In the genomic region with DNA sequence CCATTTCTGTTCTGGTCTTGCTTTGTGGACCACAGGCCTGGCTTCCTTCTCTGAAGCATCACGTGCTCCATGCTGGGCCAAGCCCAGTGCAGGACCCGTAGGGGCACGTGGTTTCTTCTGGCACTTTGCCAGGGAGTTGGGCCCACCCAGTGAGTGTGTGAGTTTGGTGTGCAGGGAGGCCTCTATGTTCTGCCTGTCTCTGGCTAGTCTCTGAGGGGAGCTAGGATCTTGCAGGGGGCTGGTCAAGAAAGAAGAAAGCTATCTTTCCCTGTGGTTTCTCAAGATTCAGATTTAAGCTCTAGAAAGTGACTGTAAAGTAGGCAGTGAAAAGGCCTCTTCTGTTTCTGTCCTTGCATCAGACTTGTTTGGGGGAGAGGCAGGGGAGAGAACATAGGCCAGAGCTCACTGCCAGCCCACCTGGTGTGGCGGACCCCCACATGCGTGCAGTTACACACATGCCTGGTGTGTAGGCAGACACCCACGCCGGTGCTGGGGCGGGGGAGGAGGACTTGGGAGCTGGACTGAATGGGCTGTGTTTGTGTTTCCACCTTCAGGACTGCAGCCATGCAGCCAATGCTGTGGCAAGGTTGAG, we compare ENCODE assay signal across 8 cellular contexts. TPM values are rescaled to one million over a fixed set of nuclear protein-coding genes. Genes with fewer than 3 reads are reported as not detected.
DNase-seq lines count a peak whose midpoint lies in the region; ATAC-seq, FAIRE-seq and TF ChIP-seq lines count a peak whose summit lies in the region.

No MANE protein-coding gene starts in this region.

- no peak for TF ChIP-seq CTCF in adrenal gland (IDR thresholded peaks at IDR 0.05)
- no peak for TF ChIP-seq CTCF in keratinocyte (optimal IDR thresholded peaks at IDR 0.05 in 1 of 3, IDR thresholded peaks at IDR 0.05 in 1 of 3, conservative IDR thresholded peaks at IDR 0.05 in 1 of 3; ENCODE audit: extremely low read depth in 1 of 3, insufficient read depth in 2 of 3, low read length in 3 of 3)

- DNase-seq in AG20443 (ENCODE audit: low spot score), result peak; percentile 54
- DNase-seq in LHCN-M2 (ENCODE audit: low read depth), result peak; percentile 76
- peak in 5 of 7 donors; percentile 43 to 77 (median 62) for DNase-seq in adrenal gland
- DNase-seq in keratinocyte (ENCODE audit: low read depth, low spot score), result no peak
- DNase-seq in stimulated activated naive CD8-positive, alpha-beta T cell treated with anti-CD3 and anti-CD28 coated beads, Interleukin-15, Interleukin-2, amounts not matched to agents 100 U/mL and 50 U/mL, for 24 hours, result peak; percentile 77
- DNase-seq in NCI-H1048 (lab: John Stamatoyannopoulos, UW), result no peak
- no peak for DNase-seq in AML-193 (lab: John Stamatoyannopoulos, UW)
- no peak for DNase-seq in NCI-H2029 (lab: John Stamatoyannopoulos, UW)

- dilution Hi-C loops in keratinocyte (cut with MboI; ENCODE audit: extremely low pct_ligation_motif_present, low sequenced_read_pairs), result no loop called here

- peak overlapping the region; percentile 18 for H3K9ac ChIP-seq in keratinocyte (ENCODE audit: control insufficient read depth, extremely low read depth, insufficient read depth, low read length)

- peaks cover 76% of the 10 kb centered on the region for H3K79me2 ChIP-seq in keratinocyte (ENCODE audit: control insufficient read depth, insufficient read depth, low read length)

- H3K9me3 ChIP-seq in adrenal gland (replicated peaks in 1 of 3) (no peaks in the 10 kb centered on the region), keratinocyte (ENCODE audit: control insufficient read depth, low read depth, low read length) (no peaks in the 10 kb centered on the region)

- 31 to 46% (median 37%) methylated on average over 7 to 8 of the region's 8 CpGs for WGBS in adrenal gland, 4 donors

- H4K20me1 ChIP-seq in keratinocyte (ENCODE audit: control insufficient read depth, extremely low read depth, insufficient read depth, low read length), result peaks cover 6% of the 10 kb centered on the region

- peaks cover 49 to 77% of the 10 kb centered on the region in 2 donors for H3K4me1 ChIP-seq in adrenal gland (replicated peaks in 1 of 2)
- peaks cover 64% of the 10 kb centered on the region for H3K4me1 ChIP-seq in keratinocyte (ENCODE audit: control insufficient read depth, extremely low read depth, insufficient read depth, low read length)

- H2AFZ ChIP-seq in keratinocyte (ENCODE audit: control insufficient read depth, low read length), result no peak overlapping the region

- peak; percentile 32 for FAIRE-seq in keratinocyte (lab: Jason Lieb, UNC)

- TF ChIP-seq POLR2A in adrenal gland (IDR thresholded peaks at IDR 0.05), result no peak

- H3K27ac ChIP-seq in adrenal gland, result peak overlapping the region in 1 of 5 donors; percentile 53
- peak overlapping the region; percentile 29 for H3K27ac ChIP-seq in keratinocyte (ENCODE audit: control insufficient read depth, insufficient read depth, low read length)

- H3K9me1 ChIP-seq in keratinocyte (ENCODE audit: control insufficient read depth, extremely low read depth, insufficient read depth, low read length), result peaks cover 8% of the 10 kb centered on the region

- H3K4me3 ChIP-seq in adrenal gland, result no peak overlapping the region
- H3K4me3 ChIP-seq in keratinocyte (ENCODE audit: control insufficient read depth in 2 of 3, extremely low read depth in 1 of 3, insufficient read depth in 2 of 3, low read depth in 1 of 3, low read length in 3 of 3), result no peak overlapping the region

- peak overlapping the region; percentile 81 for H3K4me2 ChIP-seq in keratinocyte (ENCODE audit: control insufficient read depth, extremely low read depth, insufficient read depth, low read depth, low read length)

- H3K27me3 ChIP-seq in adrenal gland (no peaks in the 10 kb centered on the region), keratinocyte (ENCODE audit: control insufficient read depth, extremely low read depth, insufficient read depth, low read length) (no peaks in the 10 kb centered on the region)

- peak; percentile 51 for ATAC-seq in stimulated activated naive CD8-positive, alpha-beta T cell treated with anti-CD3 and anti-CD28 coated beads, Interleukin-15, Interleukin-2, amounts not matched to agents 100 U/mL and 50 U/mL, for 24 hours

- H3K36me3 ChIP-seq in adrenal gland (replicated peaks in 1 of 2) (peaks cover 0 to 9% of the 10 kb centered on the region in 2 donors), keratinocyte (ENCODE audit: control insufficient read depth in 2 of 2, extremely low read depth in 1 of 2, insufficient read depth in 2 of 2, low read length in 2 of 2) (peaks cover 30 to 44% of the 10 kb centered on the region in 2 experiments)

- intact Hi-C loops in adrenal gland (cut with DNase I), result no loop called here

RNA-seq across cellular contexts. Expression of a gene that starts 11.8 kb away (rescaled TPM):
- total RNA-seq in LHCN-M2 (2014; rRNA removed) (299 and 362 TPM in 2 replicates), adrenal gland (100 to 1,000 TPM in 5 of 8 donors, 10 to 100 TPM in 3; 73.4 to 123 (median 104) TPM)
- polyA plus RNA-seq in LHCN-M2 (2012), result 456 TPM
- polyA plus RNA-seq in adrenal gland (10 to 100 TPM; 36.3 to 65.1 (median 43.3) TPM), keratinocyte (72.5 to 117 TPM (median 88.1 TPM) in 3 replicates)
- polyA plus RNA-seq in keratinocyte (2011; ENCODE audit: low read depth), result 60.3 TPM
- polyA plus RNA-seq in keratinocyte (2011; cell fraction: cytosol; rRNA removed), result 84.7 and 110 TPM in 2 replicates
- polyA plus RNA-seq in keratinocyte (2011; cell fraction: nucleus; rRNA removed), result 103 and 116 TPM in 2 replicates
- polyA plus RNA-seq in keratinocyte (2012; ENCODE audit: low replicate concordance), result 51.4 and 174 TPM in 2 replicates
- 134 to 233 TPM (median 138 TPM) in 3 replicates for polyA minus RNA-seq in keratinocyte
- 335 TPM for polyA minus RNA-seq in keratinocyte (2011; cell fraction: cytosol; rRNA and poly(A)+ RNA removed)
- polyA minus RNA-seq in keratinocyte (2011; cell fraction: nucleus; rRNA and poly(A)+ RNA removed), result 76.9 and 90.5 TPM in 2 replicates

RNA-seq across cellular contexts. Expression of a gene that starts 28.2 kb away (rescaled TPM):
- total RNA-seq in LHCN-M2 (2014; rRNA removed), result 945 and 978 TPM in 2 replicates
- polyA plus RNA-seq in LHCN-M2 (2012), result 2,218 TPM
- total RNA-seq in adrenal gland, result 1,000 to 10,000 TPM in 6 of 8 donors, 100 to 1,000 TPM in 2; 927 to 1,685 (median 1,368) TPM
- polyA plus RNA-seq in adrenal gland, result 1,000 to 10,000 TPM; 2,027 to 3,246 (median 2,815) TPM
- polyA plus RNA-seq in keratinocyte, result 2,125 to 2,966 TPM (median 2,468 TPM) in 3 replicates
- polyA plus RNA-seq in keratinocyte (2011; ENCODE audit: low read depth), result 7,440 TPM
- 2,699 and 3,057 TPM in 2 replicates for polyA plus RNA-seq in keratinocyte (2011; cell fraction: cytosol; rRNA removed)
- 628 and 824 TPM in 2 replicates for polyA plus RNA-seq in keratinocyte (2011; cell fraction: nucleus; rRNA removed)
- 2,108 and 3,125 TPM in 2 replicates for polyA plus RNA-seq in keratinocyte (2012; ENCODE audit: low replicate concordance)
- polyA minus RNA-seq in keratinocyte, result 114 to 670 TPM (median 442 TPM) in 3 replicates
- 311 TPM for polyA minus RNA-seq in keratinocyte (2011; cell fraction: cytosol; rRNA and poly(A)+ RNA removed)
- 76.0 and 133 TPM in 2 replicates for polyA minus RNA-seq in keratinocyte (2011; cell fraction: nucleus; rRNA and poly(A)+ RNA removed)

RNA-seq across cellular contexts. Expression of a gene that starts 56.6 kb away (rescaled TPM):
- total RNA-seq in LHCN-M2 (2014; rRNA removed) (9.5 and 10.1 TPM in 2 replicates), adrenal gland (10 to 100 TPM in 7 of 8 donors, 1 to 10 TPM in 1; 4.5 to 21.8 (median 14.3) TPM)
- polyA plus RNA-seq in LHCN-M2 (2012), result 9.3 TPM
- polyA plus RNA-seq in adrenal gland (10 to 100 TPM; 20.7 to 47.8 (median 33.1) TPM), keratinocyte (12.7 to 15.3 TPM (median 14.9 TPM) in 3 replicates)
- 53.7 TPM for polyA plus RNA-seq in keratinocyte (2011; ENCODE audit: low read depth)
- polyA plus RNA-seq in keratinocyte (2011; cell fraction: cytosol; rRNA removed), result 8.1 and 10.5 TPM in 2 replicates
- polyA plus RNA-seq in keratinocyte (2011; cell fraction: nucleus; rRNA removed), result 40.1 and 44.1 TPM in 2 replicates
- polyA plus RNA-seq in keratinocyte (2012; ENCODE audit: low replicate concordance), result 11.6 and 36.1 TPM in 2 replicates
- polyA minus RNA-seq in keratinocyte, result 5.4 to 8.3 TPM (median 7.5 TPM) in 3 replicates
- polyA minus RNA-seq in keratinocyte (2011; cell fraction: cytosol; rRNA and poly(A)+ RNA removed), result 5.9 TPM
- polyA minus RNA-seq in keratinocyte (2011; cell fraction: nucleus; rRNA and poly(A)+ RNA removed), result 6.0 and 11.3 TPM in 2 replicates

Comparison
In these comparisons a context has a peak if more than half of its experiments do, and no peak if none do; other contexts are left out.
1. DNase-seq: peak in AG20443 (single experiment), LHCN-M2 (single experiment), adrenal gland (5 of 7) and stimulated activated naive CD8-positive, alpha-beta T cell treated with anti-CD3 and anti-CD28 coated beads, Interleukin-15, Interleukin-2, amounts not matched to agents 100 U/mL and 50 U/mL, for 24 hours (single experiment); none in keratinocyte (single experiment), NCI-H1048 (single experiment), AML-193 (0 of 2) and NCI-H2029 (single experiment).